Comparison of ENCODE assay signal across 1 cellular context in genomic region chr1:13728104-13728503, GRCh38.
TF ChIP-seq lines count a peak whose summit lies in the region.

No MANE protein-coding gene starts in this region.

TF ChIP-seq in IMR-90, 13 proteins besides CTCF, POLR2A, EP300 and RAD21 (continued from another document):
- no peak for TF ChIP-seq MAZ (IDR thresholded peaks at IDR 0.05; ENCODE audit: borderline replicate concordance, low read depth, low read length)
- no peak for TF ChIP-seq CHD1 (IDR thresholded peaks at IDR 0.05; ENCODE audit: low read depth, low read length)
- no peak for TF ChIP-seq NFE2L2 (IDR thresholded peaks at IDR 0.05; ENCODE audit: low read depth, low read length)
- TF ChIP-seq CEBPB (IDR thresholded peaks at IDR 0.05; ENCODE audit: low read depth, low read length): no peak
- TF ChIP-seq RCOR1 (IDR thresholded peaks at IDR 0.05; ENCODE audit: insufficient replicate concordance, low read length): no peak
- no peak for TF ChIP-seq MXI1 (IDR thresholded peaks at IDR 0.05; ENCODE audit: borderline replicate concordance, low read depth, low read length)
